ENCODE assay signal across 1 cellular context in genomic region chr1:88618331-88618730, GRCh38.
TF ChIP-seq lines count a peak whose summit lies in the region.

No MANE protein-coding gene starts in this region.

TF ChIP-seq in GM23338, 12 proteins besides CTCF, POLR2A, EP300 and RAD21:
- TF ChIP-seq, protein P1, sequence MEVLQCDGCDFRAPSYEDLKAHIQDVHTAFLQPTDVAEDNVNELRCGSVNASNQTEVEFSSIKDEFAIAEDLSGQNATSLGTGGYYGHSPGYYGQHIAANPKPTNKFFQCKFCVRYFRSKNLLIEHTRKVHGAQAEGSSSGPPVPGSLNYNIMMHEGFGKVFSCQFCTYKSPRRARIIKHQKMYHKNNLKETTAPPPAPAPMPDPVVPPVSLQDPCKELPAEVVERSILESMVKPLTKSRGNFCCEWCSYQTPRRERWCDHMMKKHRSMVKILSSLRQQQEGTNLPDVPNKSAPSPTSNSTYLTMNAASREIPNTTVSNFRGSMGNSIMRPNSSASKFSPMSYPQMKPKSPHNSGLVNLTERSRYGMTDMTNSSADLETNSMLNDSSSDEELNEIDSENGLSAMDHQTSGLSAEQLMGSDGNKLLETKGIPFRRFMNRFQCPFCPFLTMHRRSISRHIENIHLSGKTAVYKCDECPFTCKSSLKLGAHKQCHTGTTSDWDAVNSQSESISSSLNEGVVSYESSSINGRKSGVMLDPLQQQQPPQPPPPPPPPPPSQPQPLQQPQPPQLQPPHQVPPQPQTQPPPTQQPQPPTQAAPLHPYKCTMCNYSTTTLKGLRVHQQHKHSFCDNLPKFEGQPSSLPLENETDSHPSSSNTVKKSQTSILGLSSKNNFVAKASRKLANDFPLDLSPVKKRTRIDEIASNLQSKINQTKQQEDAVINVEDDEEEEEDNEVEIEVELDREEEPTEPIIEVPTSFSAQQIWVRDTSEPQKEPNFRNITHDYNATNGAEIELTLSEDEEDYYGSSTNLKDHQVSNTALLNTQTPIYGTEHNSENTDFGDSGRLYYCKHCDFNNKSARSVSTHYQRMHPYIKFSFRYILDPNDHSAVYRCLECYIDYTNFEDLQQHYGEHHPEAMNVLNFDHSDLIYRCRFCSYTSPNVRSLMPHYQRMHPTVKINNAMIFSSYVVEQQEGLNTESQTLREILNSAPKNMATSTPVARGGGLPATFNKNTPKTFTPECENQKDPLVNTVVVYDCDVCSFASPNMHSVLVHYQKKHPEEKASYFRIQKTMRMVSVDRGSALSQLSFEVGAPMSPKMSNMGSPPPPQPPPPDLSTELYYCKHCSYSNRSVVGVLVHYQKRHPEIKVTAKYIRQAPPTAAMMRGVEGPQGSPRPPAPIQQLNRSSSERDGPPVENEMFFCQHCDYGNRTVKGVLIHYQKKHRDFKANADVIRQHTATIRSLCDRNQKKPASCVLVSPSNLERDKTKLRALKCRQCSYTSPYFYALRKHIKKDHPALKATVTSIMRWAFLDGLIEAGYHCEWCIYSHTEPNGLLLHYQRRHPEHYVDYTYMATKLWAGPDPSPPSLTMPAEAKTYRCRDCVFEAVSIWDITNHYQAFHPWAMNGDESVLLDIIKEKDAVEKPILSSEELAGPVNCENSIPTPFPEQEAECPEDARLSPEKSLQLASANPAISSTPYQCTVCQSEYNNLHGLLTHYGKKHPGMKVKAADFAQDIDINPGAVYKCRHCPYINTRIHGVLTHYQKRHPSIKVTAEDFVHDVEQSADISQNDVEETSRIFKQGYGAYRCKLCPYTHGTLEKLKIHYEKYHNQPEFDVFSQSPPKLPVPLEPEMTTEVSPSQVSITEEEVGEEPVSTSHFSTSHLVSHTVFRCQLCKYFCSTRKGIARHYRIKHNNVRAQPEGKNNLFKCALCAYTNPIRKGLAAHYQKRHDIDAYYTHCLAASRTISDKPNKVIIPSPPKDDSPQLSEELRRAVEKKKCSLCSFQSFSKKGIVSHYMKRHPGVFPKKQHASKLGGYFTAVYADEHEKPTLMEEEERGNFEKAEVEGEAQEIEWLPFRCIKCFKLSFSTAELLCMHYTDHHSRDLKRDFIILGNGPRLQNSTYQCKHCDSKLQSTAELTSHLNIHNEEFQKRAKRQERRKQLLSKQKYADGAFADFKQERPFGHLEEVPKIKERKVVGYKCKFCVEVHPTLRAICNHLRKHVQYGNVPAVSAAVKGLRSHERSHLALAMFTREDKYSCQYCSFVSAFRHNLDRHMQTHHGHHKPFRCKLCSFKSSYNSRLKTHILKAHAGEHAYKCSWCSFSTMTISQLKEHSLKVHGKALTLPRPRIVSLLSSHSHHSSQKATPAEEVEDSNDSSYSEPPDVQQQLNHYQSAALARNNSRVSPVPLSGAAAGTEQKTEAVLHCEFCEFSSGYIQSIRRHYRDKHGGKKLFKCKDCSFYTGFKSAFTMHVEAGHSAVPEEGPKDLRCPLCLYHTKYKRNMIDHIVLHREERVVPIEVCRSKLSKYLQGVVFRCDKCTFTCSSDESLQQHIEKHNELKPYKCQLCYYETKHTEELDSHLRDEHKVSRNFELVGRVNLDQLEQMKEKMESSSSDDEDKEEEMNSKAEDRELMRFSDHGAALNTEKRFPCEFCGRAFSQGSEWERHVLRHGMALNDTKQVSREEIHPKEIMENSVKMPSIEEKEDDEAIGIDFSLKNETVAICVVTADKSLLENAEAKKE (CRISPR knock-in tag; IDR thresholded peaks at IDR 0.05) = no peak
- TF ChIP-seq NANOG (IDR thresholded peaks at IDR 0.05; ENCODE audit: borderline replicate concordance) (no peak), ZNF331 (CRISPR knock-in tag; IDR thresholded peaks at IDR 0.05; ENCODE audit: low read depth) (no peak), POLR2AphosphoS5 (IDR thresholded peaks at IDR 0.05; ENCODE audit: low read depth) (no peak), EZH2phosphoT487 (IDR thresholded peaks at IDR 0.05; ENCODE audit: unreplicated experiment) (no peak), EZH2 (IDR thresholded peaks at IDR 0.05; ENCODE audit: low read depth, unreplicated experiment) (no peak), ETS1 (IDR thresholded peaks at IDR 0.05) (no peak), STAT1 (IDR thresholded peaks at IDR 0.05; ENCODE audit: unreplicated experiment) (no peak), JUNB (IDR thresholded peaks at IDR 0.05; ENCODE audit: unreplicated experiment) (no peak), ZNF114 (CRISPR knock-in tag; IDR thresholded peaks at IDR 0.05) (no peak), CREB1 (CRISPR knock-in tag; IDR thresholded peaks at IDR 0.05; ENCODE audit: low read depth) (no peak)
- TF ChIP-seq, protein P2, sequence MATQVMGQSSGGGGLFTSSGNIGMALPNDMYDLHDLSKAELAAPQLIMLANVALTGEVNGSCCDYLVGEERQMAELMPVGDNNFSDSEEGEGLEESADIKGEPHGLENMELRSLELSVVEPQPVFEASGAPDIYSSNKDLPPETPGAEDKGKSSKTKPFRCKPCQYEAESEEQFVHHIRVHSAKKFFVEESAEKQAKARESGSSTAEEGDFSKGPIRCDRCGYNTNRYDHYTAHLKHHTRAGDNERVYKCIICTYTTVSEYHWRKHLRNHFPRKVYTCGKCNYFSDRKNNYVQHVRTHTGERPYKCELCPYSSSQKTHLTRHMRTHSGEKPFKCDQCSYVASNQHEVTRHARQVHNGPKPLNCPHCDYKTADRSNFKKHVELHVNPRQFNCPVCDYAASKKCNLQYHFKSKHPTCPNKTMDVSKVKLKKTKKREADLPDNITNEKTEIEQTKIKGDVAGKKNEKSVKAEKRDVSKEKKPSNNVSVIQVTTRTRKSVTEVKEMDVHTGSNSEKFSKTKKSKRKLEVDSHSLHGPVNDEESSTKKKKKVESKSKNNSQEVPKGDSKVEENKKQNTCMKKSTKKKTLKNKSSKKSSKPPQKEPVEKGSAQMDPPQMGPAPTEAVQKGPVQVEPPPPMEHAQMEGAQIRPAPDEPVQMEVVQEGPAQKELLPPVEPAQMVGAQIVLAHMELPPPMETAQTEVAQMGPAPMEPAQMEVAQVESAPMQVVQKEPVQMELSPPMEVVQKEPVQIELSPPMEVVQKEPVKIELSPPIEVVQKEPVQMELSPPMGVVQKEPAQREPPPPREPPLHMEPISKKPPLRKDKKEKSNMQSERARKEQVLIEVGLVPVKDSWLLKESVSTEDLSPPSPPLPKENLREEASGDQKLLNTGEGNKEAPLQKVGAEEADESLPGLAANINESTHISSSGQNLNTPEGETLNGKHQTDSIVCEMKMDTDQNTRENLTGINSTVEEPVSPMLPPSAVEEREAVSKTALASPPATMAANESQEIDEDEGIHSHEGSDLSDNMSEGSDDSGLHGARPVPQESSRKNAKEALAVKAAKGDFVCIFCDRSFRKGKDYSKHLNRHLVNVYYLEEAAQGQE (IDR thresholded peaks at IDR 0.05; ENCODE audit: unreplicated experiment) = no peak
